In genomic region chr7:38465946-38466345, GRCh38 we compare ENCODE assay signal across 14 cellular contexts.
"Had no signal": no experiment of that assay in that cellular context is flagged by ENCODE, and none has a peak within 500 bp of the region (broad histone marks: within the 10 kb centered on the region; RNA-seq: fewer than 3 reads in every experiment).

No MANE protein-coding gene starts in this region.

- H3K4me3 Mint-ChIP-seq: activated CD4-positive, alpha-beta memory T cell treated with anti-CD3 and anti-CD28 coated beads for 36 hours; activated naive CD8-positive, alpha-beta T cell treated with anti-CD3 and anti-CD28 coated beads, Interleukin-2, amount 10 ng/mL, durations not matched to agents 7 days and 5 days; stimulated activated naive B cell treated with anti-CD40 and anti-IgM and Interleukin-4, amounts not matched to agents 10 μg/mL and 1 μg/mL and 100 μg/mL, for 72 hours; T-helper 2 cell treated with Interferon-gamma antibody and Interleukin-4, amounts not matched to agents 5 μg/mL and 100 μg/mL, for 36 hours had no signal

- H3K9me3 Mint-ChIP-seq: activated CD4-positive, alpha-beta memory T cell treated with anti-CD3 and anti-CD28 coated beads for 36 hours; activated naive CD8-positive, alpha-beta T cell treated with anti-CD3 and anti-CD28 coated beads, Interleukin-2, amount 10 ng/mL, durations not matched to agents 7 days and 5 days; stimulated activated naive B cell treated with anti-CD40 and anti-IgM and Interleukin-4, amounts not matched to agents 10 μg/mL and 1 μg/mL and 100 μg/mL, for 72 hours had no signal

- H3K27me3 Mint-ChIP-seq: activated CD4-positive, alpha-beta memory T cell treated with anti-CD3 and anti-CD28 coated beads for 36 hours; activated naive CD8-positive, alpha-beta T cell treated with anti-CD3 and anti-CD28 coated beads, Interleukin-2, amount 10 ng/mL, durations not matched to agents 7 days and 5 days; stimulated activated naive B cell treated with anti-CD40 and anti-IgM and Interleukin-4, amounts not matched to agents 10 μg/mL and 1 μg/mL and 100 μg/mL, for 72 hours had no signal

- ATAC-seq: body of pancreas; esophagus mucosa; stimulated activated naive B cell treated with anti-CD40 and anti-IgM and Interleukin-4, amounts not matched to agents 10 μg/mL and 1 μg/mL and 100 μg/mL, for 72 hours had no signal

- H3K36me3 Mint-ChIP-seq: activated CD4-positive, alpha-beta memory T cell treated with anti-CD3 and anti-CD28 coated beads for 36 hours; stimulated activated naive B cell treated with anti-CD40 and anti-IgM and Interleukin-4, amounts not matched to agents 10 μg/mL and 1 μg/mL and 100 μg/mL, for 72 hours had no signal

- H3K27ac Mint-ChIP-seq: activated CD4-positive, alpha-beta memory T cell treated with anti-CD3 and anti-CD28 coated beads for 36 hours; activated naive CD8-positive, alpha-beta T cell treated with anti-CD3 and anti-CD28 coated beads, Interleukin-2, amount 10 ng/mL, durations not matched to agents 7 days and 5 days; stimulated activated naive B cell treated with anti-CD40 and anti-IgM and Interleukin-4, amounts not matched to agents 10 μg/mL and 1 μg/mL and 100 μg/mL, for 72 hours; T-helper 2 cell treated with Interferon-gamma antibody and Interleukin-4, amounts not matched to agents 5 μg/mL and 100 μg/mL, for 36 hours had no signal

- DNase-seq: activated CD4-positive, alpha-beta memory T cell treated with anti-CD3 and anti-CD28 coated beads for 36 hours; activated CD4-positive, alpha-beta T cell treated with anti-CD3 and anti-CD28 coated beads for 1 hour; activated gamma-delta T cell treated with Interleukin-2 at 50 U/mL for 16 hours; activated naive CD8-positive, alpha-beta T cell treated with anti-CD3 and anti-CD28 coated beads, Interleukin-2, amount 10 ng/mL, durations not matched to agents 7 days and 5 days; activated T-cell treated with anti-CD3 and anti-CD28 coated beads, Interleukin-2, amount 50 U/mL, for 48 hours; body of pancreas; kidney glomerular epithelial cell; sigmoid colon; stimulated activated CD4-positive, alpha-beta T cell treated with anti-CD3 and anti-CD28 coated beads, Interleukin-2, amount 100 ng/mL, for 24 hours; stimulated activated naive B cell treated with anti-CD40 and anti-IgM and Interleukin-4, amounts not matched to agents 10 μg/mL and 1 μg/mL and 100 μg/mL, for 72 hours; SW 1271; transverse colon had no signal

- H3K4me3 ChIP-seq: body of pancreas, sigmoid colon, transverse colon had no signal
